ENCODE assay signal across 1 cellular context in genomic region chr14:86646688-86647687, GRCh38.
TF ChIP-seq lines count a peak whose summit lies in the region.

No MANE protein-coding gene starts in this region.

TF ChIP-seq in WTC11, 78 proteins besides CTCF, POLR2A, EP300 and RAD21 (continued from another document):
- no peak for TF ChIP-seq AFF4 (CRISPR knock-in tag; IDR thresholded peaks at IDR 0.05; ENCODE audit: borderline replicate concordance)
